20 cellular contexts compared by ENCODE assay signal in the genomic region with DNA sequence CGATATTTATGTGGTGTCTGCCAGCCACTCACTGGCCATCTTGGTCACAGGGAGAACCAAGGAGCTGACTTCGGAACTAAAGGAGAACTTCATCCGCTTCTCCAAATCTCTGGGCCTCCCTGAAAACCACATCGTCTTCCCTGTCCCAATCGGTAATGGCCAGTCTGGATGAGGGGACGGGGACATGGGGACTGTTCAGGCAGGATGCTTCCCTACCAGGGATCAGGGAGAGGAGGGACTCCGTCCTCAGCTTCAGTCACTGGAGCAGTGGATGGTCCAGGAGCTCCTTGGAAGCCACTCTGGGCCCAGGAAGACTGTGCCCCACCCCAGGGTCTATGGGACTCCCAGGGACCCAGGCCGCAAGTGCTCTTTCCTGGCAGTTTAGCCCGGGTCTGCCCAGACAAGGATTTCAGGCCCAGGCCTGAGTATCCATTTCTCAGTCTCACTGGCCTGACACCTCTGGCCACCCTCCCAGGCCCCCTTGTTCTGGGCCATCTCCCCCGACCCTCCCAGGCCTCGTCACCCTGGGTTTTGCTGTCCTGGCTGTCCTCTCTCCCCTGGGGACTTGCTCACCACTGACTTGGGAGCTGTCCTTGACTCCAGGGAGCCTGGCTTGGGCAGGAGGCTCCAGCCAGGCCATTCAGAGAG. TPM values are rescaled to one million over a fixed set of nuclear protein-coding genes. Genes with fewer than 3 reads are reported as not detected.
"Had no signal": no experiment of that assay in that cellular context is flagged by ENCODE, and none has a peak within 500 bp of the region (broad histone marks: within the 10 kb centered on the region; RNA-seq: fewer than 3 reads in every experiment).

No MANE protein-coding gene starts in this region.

- H3K4me1 ChIP-seq: testis had no signal

- H3K27ac ChIP-seq: psoas muscle, testis had no signal

- H3K36me3 ChIP-seq: stomach, upper lobe of left lung had no signal

- H3K4me1 Mint-ChIP-seq: immature natural killer cell had no signal

- H3K27me3 Mint-ChIP-seq: T-cell had no signal

- H3K27me3 ChIP-seq: stomach, testis, upper lobe of left lung had no signal

- H3K9me3 ChIP-seq: psoas muscle, stomach, testis, upper lobe of left lung had no signal

- DNase-seq: activated CD4-positive, alpha-beta T cell treated with anti-CD3 and anti-CD28 coated beads, Interleukin-2, amount 10 ng/mL, durations not matched to agents 7 days and 5 days; activated naive CD4-positive, alpha-beta T cell treated with Interleukin-2 at 50 U/mL for 16 hours; anterior cingulate cortex; cerebellar nuclear complex; effector memory CD4-positive, alpha-beta T cell; head of caudate nucleus; immature natural killer cell; left colon; naive B cell; occipital lobe; stomach; T-cell; T-helper 9 cell; testis had no signal

- H3K4me3 Mint-ChIP-seq: activated CD4-positive, alpha-beta T cell treated with anti-CD3 and anti-CD28 coated beads, Interleukin-2, amount 10 ng/mL, durations not matched to agents 7 days and 5 days; dendritic cell treated with granulocyte-macrophage colony-stimulating factor and Interleukin-4, amounts not matched to agents 40 ng/mL and 50 ng/mL, for 4 days; immature natural killer cell; naive B cell; T-cell had no signal

- H3K4me3 ChIP-seq: psoas muscle, testis, upper lobe of left lung had no signal

- H3K27ac Mint-ChIP-seq: activated CD4-positive, alpha-beta T cell treated with anti-CD3 and anti-CD28 coated beads, Interleukin-2, amount 10 ng/mL, durations not matched to agents 7 days and 5 days; dendritic cell treated with granulocyte-macrophage colony-stimulating factor and Interleukin-4, amounts not matched to agents 40 ng/mL and 50 ng/mL, for 4 days; immature natural killer cell had no signal

- H3K9me3 Mint-ChIP-seq: activated CD4-positive, alpha-beta T cell treated with anti-CD3 and anti-CD28 coated beads, Interleukin-2, amount 10 ng/mL, durations not matched to agents 7 days and 5 days; dendritic cell treated with granulocyte-macrophage colony-stimulating factor and Interleukin-4, amounts not matched to agents 40 ng/mL and 50 ng/mL, for 4 days; immature natural killer cell; naive B cell; T-cell had no signal

- ATAC-seq: left colon, psoas muscle, sciatic nerve, T-cell had no signal

- H3K36me3 Mint-ChIP-seq: immature natural killer cell, naive B cell, T-cell had no signal

RNA-seq across cellular contexts. Expression of a gene that starts 3.0 kb away (rescaled TPM):
- total RNA-seq: activated CD4-positive, alpha-beta T cell treated with anti-CD3 and anti-CD28 coated beads, Interleukin-2, amount 10 ng/mL, durations not matched to agents 7 days and 5 days; frontal cortex; lung microvascular endothelial cell; occipital lobe; T-cell; testis had no signal
